Comparison of ENCODE assay signal across 8 cellular contexts in the genomic region with DNA sequence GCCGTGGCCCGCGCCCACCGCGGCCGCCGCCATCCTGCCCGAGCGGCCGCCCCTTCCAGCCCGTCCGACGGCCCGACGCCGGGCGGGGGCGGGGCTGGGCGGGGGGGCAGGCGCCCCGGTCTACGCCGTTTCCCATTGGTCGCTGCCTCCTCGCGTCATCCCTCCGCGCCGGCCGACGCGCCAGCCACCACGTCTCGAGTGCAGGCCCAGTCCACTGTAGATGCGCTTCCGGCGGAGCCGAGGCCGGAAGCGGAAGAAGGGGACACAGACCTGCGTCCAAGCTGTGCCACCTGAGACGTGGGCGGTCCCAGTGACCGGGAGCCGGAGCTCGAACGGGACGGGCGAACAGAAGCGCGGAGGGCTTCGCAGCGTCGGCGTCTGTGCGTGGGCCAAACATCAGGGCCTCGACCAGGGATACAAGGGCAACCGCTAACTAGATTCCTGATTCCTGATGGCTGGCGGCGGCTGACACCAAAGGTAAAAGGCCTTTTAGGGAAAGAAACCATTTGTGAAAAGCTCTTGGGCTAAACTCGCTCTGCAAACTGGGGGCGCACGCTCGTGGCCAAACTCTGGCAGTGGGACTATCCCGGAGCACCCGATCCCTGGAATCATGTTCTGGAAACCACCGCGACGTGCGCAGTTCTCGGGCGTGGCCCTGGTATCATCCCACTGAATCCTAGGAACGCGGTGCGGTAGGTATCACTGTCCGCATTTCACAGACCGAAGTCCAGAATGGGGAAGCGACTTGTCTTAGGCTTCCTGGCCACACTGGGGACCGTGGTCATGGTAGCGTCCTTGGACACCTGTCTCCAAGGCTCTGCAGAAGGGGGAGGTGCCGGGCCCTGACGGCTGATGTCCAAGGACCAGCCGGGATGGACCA. TPM values are rescaled to one million over a fixed set of nuclear protein-coding genes. Genes with fewer than 3 reads are reported as not detected.
DNase-seq lines count a peak whose midpoint lies in the region; ATAC-seq and TF ChIP-seq lines count a peak whose summit lies in the region.

A gene (minus strand): TSS at position 84 of the 880 bp plus-strand sequence. CDS start 51 bp downstream, at position 33.

- H3K27me3 ChIP-seq in ovary: no peaks in the 10 kb centered on the region
- H3K27me3 ChIP-seq in thymus (ENCODE audit: control insufficient read depth, insufficient read depth): no peaks in the 10 kb centered on the region

- TF ChIP-seq EP300 in ovary (IDR thresholded peaks at IDR 0.05): no peak

- H3K27ac ChIP-seq in ovary: peak within 1 kb of the TSS; percentile 39 to 52
- peak within 1 kb of the TSS; percentile 90 for H3K27ac ChIP-seq in thymus (ENCODE audit: low read depth)

- H3K4me3 ChIP-seq in GM12875 (ENCODE audit: low read depth, low read length) (peak within 1 kb of the TSS; percentile 99), ovary (peak within 1 kb of the TSS; percentile 79), thymus (ENCODE audit: low read length) (peak within 1 kb of the TSS; percentile 88)

- 0 to 1% (median 1%) methylated on average over 66 to 83 of the region's 83 CpGs for WGBS in ovary, 3 donors
- under 1% methylated on average over 83 of the region's 83 CpGs for WGBS in thymus

- ATAC-seq in HG02759 (IDR thresholded peaks at IDR 0.05; ENCODE audit: unreplicated experiment): peak; percentile 92
- ATAC-seq in Right ventricle myocardium inferior: peak; percentile 97

- H3K36me3 ChIP-seq in ovary (no peaks in the 10 kb centered on the region), thymus (ENCODE audit: control insufficient read depth, insufficient read depth) (peaks cover 44% of the 10 kb centered on the region)

- peak; percentile 85 for TF ChIP-seq POLR2A in ovary (IDR thresholded peaks at IDR 0.05)

- intact Hi-C loops in Right ventricle myocardium inferior (cut with DNase I): loop anchor here (2.0 kb wide), 2 partner anchors 56 to 88 kb away; a partner anchor contains a TSS
- intact Hi-C loops in ovary (cut with DNase I): loop anchor here in 1 of 4 donors (5.0 kb wide), 1 partner anchor 55 kb away; a partner anchor contains a TSS

- TF ChIP-seq CTCF in GM12875 (IDR thresholded peaks at IDR 0.05; ENCODE audit: borderline replicate concordance, insufficient read depth, low read depth, low read length) (no peak), ovary (IDR thresholded peaks at IDR 0.05) (no peak)

- DNase-seq in NCI-H128 (lab: John Stamatoyannopoulos, UW; ENCODE audit: unreplicated experiment): peak; percentile 92
- peak; percentile 81 to 93 for DNase-seq in SW 1271 (lab: John Stamatoyannopoulos, UW)
- DNase-seq in activated naive CD8-positive, alpha-beta T cell treated with anti-CD3 and anti-CD28 coated beads, Interleukin-2, amount 50 U/mL, for 16 hours (ENCODE audit: low read depth, low spot score): peak; percentile 71
- DNase-seq in Right ventricle myocardium inferior (ENCODE audit: missing footprints): peak; percentile 97
- peak; percentile 93 to 96 (median 94) for DNase-seq in ovary

- no peaks in the 10 kb centered on the region for H3K9me3 ChIP-seq in ovary
- no peaks in the 10 kb centered on the region for H3K9me3 ChIP-seq in thymus (ENCODE audit: control insufficient read depth)

- H3K4me1 ChIP-seq in ovary (ENCODE audit: insufficient read depth) (peaks cover 15% of the 10 kb centered on the region), thymus (ENCODE audit: control insufficient read depth, insufficient read depth, low read length) (peaks cover 31% of the 10 kb centered on the region)

RNA-seq across cellular contexts. Expression of the gene that starts here (rescaled TPM):
- total RNA-seq in Right ventricle myocardium inferior (23.5 TPM), ovary (10 to 100 TPM; 20.6 to 37.9 (median 30.2) TPM)
- polyA plus RNA-seq in ovary (10 to 100 TPM; 17.6 to 39.7 TPM), thymus (31.3 TPM)

Comparison
In these comparisons a context has a peak if more than half of its experiments do, and no peak if none do; other contexts are left out.
1. Peak in every context shown above with its lines: DNase-seq, ATAC-seq, H3K4me3 ChIP-seq and H3K27ac ChIP-seq.